ENCODE assay signal across 8 cellular contexts in the genomic region with DNA sequence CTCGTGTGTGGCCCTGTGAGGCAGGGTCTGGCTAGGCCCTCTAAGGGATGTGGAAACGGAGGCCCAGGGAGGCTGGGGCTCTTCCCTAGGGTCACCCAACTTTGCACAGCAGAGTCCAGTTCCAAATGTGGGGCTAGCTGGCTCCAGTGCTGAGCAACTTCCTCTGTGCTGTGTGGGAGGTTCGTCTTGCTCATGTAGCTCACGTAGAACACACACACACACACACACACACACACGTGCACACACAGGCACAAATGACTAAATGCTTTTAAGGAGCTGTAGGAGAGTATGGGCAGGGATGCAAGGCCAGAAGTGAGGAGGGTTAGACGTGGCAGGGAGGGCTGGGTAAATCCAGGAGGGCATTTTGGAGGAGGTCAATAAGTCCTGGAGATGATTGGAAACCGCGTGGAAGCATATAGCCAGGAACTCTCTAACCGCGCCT.
A peak's percentile ranks its signal among the peaks of the same experiment; 100 is the strongest.
DNase-seq lines count a peak whose midpoint lies in the region; ATAC-seq lines count a peak whose summit lies in the region.

No MANE protein-coding gene starts in this region.

- H3K9me3 ChIP-seq in T-helper 17 cell (ENCODE audit: control insufficient read depth, low read length, poor library complexity, severe bottlenecking), result no peaks in the 10 kb centered on the region

- DNase-seq in Ammon's horn (ENCODE audit: low spot score) (peak; percentile 37), T-helper 17 cell (no peak), inferior parietal cortex (ENCODE audit: extremely low spot score) (peak; percentile 5), cerebellar nuclear complex (lab: John Stamatoyannopoulos, UW) (no peak), NCI-H146 (lab: John Stamatoyannopoulos, UW) (no peak)

- peaks cover 32% of the 10 kb centered on the region for H3K4me1 Mint-ChIP-seq in T-helper 17 cell

- peak overlapping the region; percentile 9 for H3K27ac Mint-ChIP-seq in T-helper 17 cell

- no peaks in the 10 kb centered on the region for H3K27me3 Mint-ChIP-seq in T-helper 17 cell

- ATAC-seq in GM21737 (IDR thresholded peaks at IDR 0.05; ENCODE audit: unreplicated experiment), result peak; percentile 2
- peak; percentile 45 for ATAC-seq in T-helper 17 cell
- no peak for ATAC-seq in HG03045 (IDR thresholded peaks at IDR 0.05; ENCODE audit: unreplicated experiment)
- no peak for ATAC-seq in HG03571 (IDR thresholded peaks at IDR 0.05; ENCODE audit: unreplicated experiment)

- no peak overlapping the region for H3K4me3 Mint-ChIP-seq in T-helper 17 cell

- H3K36me3 Mint-ChIP-seq in T-helper 17 cell (ENCODE audit: low read depth), result no peaks in the 10 kb centered on the region

Comparison
In these comparisons a context has a peak if more than half of its experiments do, and no peak if none do; other contexts are left out.
1. DNase-seq: peak in Ammon's horn (single experiment) and inferior parietal cortex (single experiment); none in T-helper 17 cell (0 of 3), cerebellar nuclear complex (0 of 2) and NCI-H146 (single experiment).
2. ATAC-seq: peak in GM21737 (single experiment) and T-helper 17 cell (single experiment); none in HG03045 (single experiment) and HG03571 (single experiment).